Comparison of ENCODE assay signal across 8 cellular contexts in genomic region chr3:133578548-133579191, GRCh38. TPM values are rescaled to one million over a fixed set of nuclear protein-coding genes. Genes with fewer than 3 reads are reported as not detected.
DNase-seq lines count a peak whose midpoint lies in the region; ATAC-seq and TF ChIP-seq lines count a peak whose summit lies in the region.

No MANE protein-coding gene starts in this region.

- no peak overlapping the region for H3K4me3 ChIP-seq in HAP-1
- H3K4me3 ChIP-seq in left lung: no peak overlapping the region

- H3K27me3 Mint-ChIP-seq in activated naive CD8-positive, alpha-beta T cell treated with anti-CD3 and anti-CD28 coated beads for 36 hours: no peaks in the 10 kb centered on the region

- peak overlapping the region in 1 of 2 donors; percentile 1 for H3K27ac ChIP-seq in left lung

- H3K4me1 ChIP-seq in HAP-1 (peaks cover 23% of the 10 kb centered on the region), left lung (peaks cover 38 to 68% of the 10 kb centered on the region in 2 donors)

- no peaks in the 10 kb centered on the region for H3K27me3 ChIP-seq in HAP-1 (ENCODE audit: low read depth)
- H3K27me3 ChIP-seq in left lung: no peaks in the 10 kb centered on the region

- TF ChIP-seq CTCF in AG09319 (IDR thresholded peaks at IDR 0.05; ENCODE audit: low read depth, low read length) (peak; percentile 59), left lung (IDR thresholded peaks at IDR 0.05) (peak; percentile 27 to 40)

- H3K4me3 Mint-ChIP-seq in activated naive CD8-positive, alpha-beta T cell treated with anti-CD3 and anti-CD28 coated beads for 36 hours: peak overlapping the region; percentile 94

- H3K9me3 Mint-ChIP-seq in activated naive CD8-positive, alpha-beta T cell treated with anti-CD3 and anti-CD28 coated beads for 36 hours: no peaks in the 10 kb centered on the region

- H3K36me3 ChIP-seq in HAP-1 (replicated peaks) (peaks cover 70% of the 10 kb centered on the region), left lung (peaks cover 0 to 84% of the 10 kb centered on the region in 2 donors)

- intact Hi-C loops in left lung (cut with DNase I): no loop called here

- H3K9me3 ChIP-seq in HAP-1 (no peaks in the 10 kb centered on the region), left lung (no peaks in the 10 kb centered on the region)

- ATAC-seq in left lung (peak; percentile 21), GM19452 (IDR thresholded peaks at IDR 0.05; ENCODE audit: unreplicated experiment) (no peak)

- in situ Hi-C loops in HAP-1 (cut with MboI; ENCODE audit: low sequenced_read_pairs): loop anchor here (10.0 to 25.0 kb wide), 2 partner anchors 124 to 866 kb away; partner anchors contain the start of gene NPHP3

- peak overlapping the region; percentile 82 for H3K27ac Mint-ChIP-seq in activated naive CD8-positive, alpha-beta T cell treated with anti-CD3 and anti-CD28 coated beads for 36 hours

- H3K36me3 Mint-ChIP-seq in activated naive CD8-positive, alpha-beta T cell treated with anti-CD3 and anti-CD28 coated beads for 36 hours: peaks cover 61% of the 10 kb centered on the region

- DNase-seq in AG09319 (ENCODE audit: extremely low read depth, low read depth): no peak
- peak; percentile 50 to 74 for DNase-seq in HAP-1 (ENCODE audit: low spot score in 2 of 2)
- no peak for DNase-seq in activated naive CD8-positive, alpha-beta T cell treated with anti-CD3 and anti-CD28 coated beads for 36 hours
- no peak for DNase-seq in left lung
- DNase-seq in NCI-H446 treated with DMSO at 0.1 percent for 48 hours (lab: John Stamatoyannopoulos, UW): no peak
- DNase-seq in OCI-M1 (lab: John Stamatoyannopoulos, UW): no peak
- DNase-seq in KG1 (lab: John Stamatoyannopoulos, UW): no peak

- peaks cover 64% of the 10 kb centered on the region for H3K4me1 Mint-ChIP-seq in activated naive CD8-positive, alpha-beta T cell treated with anti-CD3 and anti-CD28 coated beads for 36 hours

RNA-seq across cellular contexts. Expression of gene CDV3, which starts 5.2 kb away (rescaled TPM):
- 100 to 1,000 TPM; 268 to 269 TPM for total RNA-seq in activated naive CD8-positive, alpha-beta T cell treated with anti-CD3 and anti-CD28 coated beads for 36 hours
- 100 to 1,000 TPM; 162 to 173 TPM for total RNA-seq in left lung

Comparison
In these comparisons a context has a peak if more than half of its experiments do, and no peak if none do; other contexts are left out.
1. DNase-seq: peak in HAP-1 (2 of 2); none in AG09319 (single experiment), activated naive CD8-positive, alpha-beta T cell treated with anti-CD3 and anti-CD28 coated beads for 36 hours (single experiment), left lung (0 of 2), NCI-H446 treated with DMSO at 0.1 percent for 48 hours (single experiment), OCI-M1 (single experiment) and KG1 (single experiment).